ENCODE assay signal across 1 cellular context in the genomic region with DNA sequence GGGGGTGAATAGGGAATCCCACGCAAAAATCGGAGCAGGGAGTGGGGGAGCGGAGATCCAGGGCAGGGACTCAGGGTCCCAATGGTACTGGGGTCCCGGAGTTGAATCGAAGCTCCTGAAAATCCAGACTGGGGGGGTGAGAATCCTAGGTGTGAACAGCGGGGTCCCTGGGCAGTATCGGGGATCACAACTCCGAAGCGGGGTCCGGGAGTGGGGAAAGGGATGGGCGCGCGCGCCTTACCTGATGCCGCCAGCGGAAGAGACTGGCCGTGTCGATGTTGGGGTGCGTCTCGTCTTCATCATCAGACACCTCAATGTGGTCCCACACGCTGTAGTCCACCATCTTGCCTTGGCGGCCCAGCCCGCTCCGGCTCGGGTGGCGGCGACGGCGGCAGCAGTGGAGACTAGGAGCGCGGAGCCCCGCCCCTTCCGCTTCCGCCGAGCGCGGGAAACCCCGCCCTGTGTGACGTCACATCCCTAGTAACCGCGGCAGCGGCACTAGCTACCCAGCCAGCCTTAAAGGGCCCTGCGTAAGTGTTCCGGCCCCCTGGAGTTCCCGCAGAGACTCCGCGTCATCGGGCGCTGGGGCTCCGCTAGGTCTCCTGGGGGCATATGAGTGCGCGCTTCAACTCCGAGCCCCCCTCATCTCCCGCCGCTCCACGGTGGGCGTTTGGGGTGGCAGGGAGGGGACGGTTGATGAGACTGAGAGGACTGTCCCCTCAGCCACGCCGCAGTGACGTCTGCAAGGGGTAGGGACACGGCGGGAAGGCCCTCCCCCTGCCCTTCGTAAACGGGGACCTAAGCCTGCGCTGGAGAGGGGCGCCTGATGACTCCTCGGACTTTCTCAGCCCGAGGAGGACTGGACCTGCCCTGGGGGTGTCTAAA.
TF ChIP-seq lines count a peak whose summit lies in the region.

TSS of gene CDC37 (minus strand) at position 406 of the 885 bp plus-strand sequence. CDS start at position 343, 63 bp downstream.

TF ChIP-seq in K562, 482 proteins besides CTCF, POLR2A, EP300 and RAD21 (continued from another document and continues in another):
- TF ChIP-seq ARID4B (CRISPR knock-in tag; IDR thresholded peaks at IDR 0.05) = peak; percentile 99
- TF ChIP-seq THAP12 (CRISPR knock-in tag; IDR thresholded peaks at IDR 0.05) = peak; percentile 32; the same call in 1 of the 2 replicates
- TF ChIP-seq PHB2 (IDR thresholded peaks at IDR 0.05; ENCODE audit: low read depth) = no peak
- TF ChIP-seq TBP (optimal IDR thresholded peaks at IDR 0.05; ENCODE audit: low read depth, low read length) = peak; percentile 65
- peak; percentile 31; the same call in 1 of the 2 replicates for TF ChIP-seq TAF7 (tag; IDR thresholded peaks at IDR 0.05)
- TF ChIP-seq HDAC2 (IDR thresholded peaks at IDR 0.05) = peak; percentile 91
- TF ChIP-seq JUN (IDR thresholded peaks at IDR 0.05; ENCODE audit: borderline replicate concordance, low read depth, low read length) = peak; percentile 47; the same call in 1 of the 2 replicates
- peak; percentile 92; the same call in 1 of the 2 replicates for TF ChIP-seq JUN (CRISPR knock-in tag; IDR thresholded peaks at IDR 0.05; ENCODE audit: borderline replicate concordance)
- no peak for TF ChIP-seq MAFG (tag; conservative IDR thresholded peaks at IDR 0.05)
- 0 out of 2 replicates have a peak, but pooled peaks have one; percentile 5 for TF ChIP-seq ESRRA (IDR thresholded peaks at IDR 0.05; ENCODE audit: borderline replicate concordance, low read depth)
- TF ChIP-seq EP400 (IDR thresholded peaks at IDR 0.05) = peak; percentile 15; the same call in 1 of the 2 replicates
- 0 out of 2 replicates have a peak, but pooled peaks have one; percentile 5 for TF ChIP-seq GTF2F1 (IDR thresholded peaks at IDR 0.05; ENCODE audit: low read depth, low read length)
- TF ChIP-seq TBL1XR1 (IDR thresholded peaks at IDR 0.05; ENCODE audit: low read length in 2 of 2) = peak in 1 of 2 experiments; percentile 56; a peak in 2 of 4 replicates
- TF ChIP-seq ZNF830 (CRISPR knock-in tag; IDR thresholded peaks at IDR 0.05) = no peak
- TF ChIP-seq, protein P1, sequence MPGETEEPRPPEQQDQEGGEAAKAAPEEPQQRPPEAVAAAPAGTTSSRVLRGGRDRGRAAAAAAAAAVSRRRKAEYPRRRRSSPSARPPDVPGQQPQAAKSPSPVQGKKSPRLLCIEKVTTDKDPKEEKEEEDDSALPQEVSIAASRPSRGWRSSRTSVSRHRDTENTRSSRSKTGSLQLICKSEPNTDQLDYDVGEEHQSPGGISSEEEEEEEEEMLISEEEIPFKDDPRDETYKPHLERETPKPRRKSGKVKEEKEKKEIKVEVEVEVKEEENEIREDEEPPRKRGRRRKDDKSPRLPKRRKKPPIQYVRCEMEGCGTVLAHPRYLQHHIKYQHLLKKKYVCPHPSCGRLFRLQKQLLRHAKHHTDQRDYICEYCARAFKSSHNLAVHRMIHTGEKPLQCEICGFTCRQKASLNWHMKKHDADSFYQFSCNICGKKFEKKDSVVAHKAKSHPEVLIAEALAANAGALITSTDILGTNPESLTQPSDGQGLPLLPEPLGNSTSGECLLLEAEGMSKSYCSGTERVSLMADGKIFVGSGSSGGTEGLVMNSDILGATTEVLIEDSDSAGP (CRISPR knock-in tag; IDR thresholded peaks at IDR 0.05) = peak; percentile 94
- TF ChIP-seq NELFE (IDR thresholded peaks at IDR 0.05; ENCODE audit: insufficient read depth, insufficient read length) = no peak
- TF ChIP-seq SAP30 (IDR thresholded peaks at IDR 0.05; ENCODE audit: borderline replicate concordance, insufficient read depth, low read depth, low read length, poor library complexity, severe bottlenecking) = peak; percentile 97
- TF ChIP-seq, protein P2, sequence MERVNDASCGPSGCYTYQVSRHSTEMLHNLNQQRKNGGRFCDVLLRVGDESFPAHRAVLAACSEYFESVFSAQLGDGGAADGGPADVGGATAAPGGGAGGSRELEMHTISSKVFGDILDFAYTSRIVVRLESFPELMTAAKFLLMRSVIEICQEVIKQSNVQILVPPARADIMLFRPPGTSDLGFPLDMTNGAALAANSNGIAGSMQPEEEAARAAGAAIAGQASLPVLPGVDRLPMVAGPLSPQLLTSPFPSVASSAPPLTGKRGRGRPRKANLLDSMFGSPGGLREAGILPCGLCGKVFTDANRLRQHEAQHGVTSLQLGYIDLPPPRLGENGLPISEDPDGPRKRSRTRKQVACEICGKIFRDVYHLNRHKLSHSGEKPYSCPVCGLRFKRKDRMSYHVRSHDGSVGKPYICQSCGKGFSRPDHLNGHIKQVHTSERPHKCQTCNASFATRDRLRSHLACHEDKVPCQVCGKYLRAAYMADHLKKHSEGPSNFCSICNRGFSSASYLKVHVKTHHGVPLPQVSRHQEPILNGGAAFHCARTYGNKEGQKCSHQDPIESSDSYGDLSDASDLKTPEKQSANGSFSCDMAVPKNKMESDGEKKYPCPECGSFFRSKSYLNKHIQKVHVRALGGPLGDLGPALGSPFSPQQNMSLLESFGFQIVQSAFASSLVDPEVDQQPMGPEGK (CRISPR knock-in tag; IDR thresholded peaks at IDR 0.05; ENCODE audit: borderline replicate concordance) = no peak
- TF ChIP-seq ZNF239 (CRISPR knock-in tag; IDR thresholded peaks at IDR 0.05) = no peak
- TF ChIP-seq, protein P3, sequence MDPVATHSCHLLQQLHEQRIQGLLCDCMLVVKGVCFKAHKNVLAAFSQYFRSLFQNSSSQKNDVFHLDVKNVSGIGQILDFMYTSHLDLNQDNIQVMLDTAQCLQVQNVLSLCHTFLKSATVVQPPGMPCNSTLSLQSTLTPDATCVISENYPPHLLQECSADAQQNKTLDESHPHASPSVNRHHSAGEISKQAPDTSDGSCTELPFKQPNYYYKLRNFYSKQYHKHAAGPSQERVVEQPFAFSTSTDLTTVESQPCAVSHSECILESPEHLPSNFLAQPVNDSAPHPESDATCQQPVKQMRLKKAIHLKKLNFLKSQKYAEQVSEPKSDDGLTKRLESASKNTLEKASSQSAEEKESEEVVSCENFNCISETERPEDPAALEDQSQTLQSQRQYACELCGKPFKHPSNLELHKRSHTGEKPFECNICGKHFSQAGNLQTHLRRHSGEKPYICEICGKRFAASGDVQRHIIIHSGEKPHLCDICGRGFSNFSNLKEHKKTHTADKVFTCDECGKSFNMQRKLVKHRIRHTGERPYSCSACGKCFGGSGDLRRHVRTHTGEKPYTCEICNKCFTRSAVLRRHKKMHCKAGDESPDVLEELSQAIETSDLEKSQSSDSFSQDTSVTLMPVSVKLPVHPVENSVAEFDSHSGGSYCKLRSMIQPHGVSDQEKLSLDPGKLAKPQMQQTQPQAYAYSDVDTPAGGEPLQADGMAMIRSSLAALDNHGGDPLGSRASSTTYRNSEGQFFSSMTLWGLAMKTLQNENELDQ (CRISPR knock-in tag; IDR thresholded peaks at IDR 0.05; ENCODE audit: borderline replicate concordance) = peak; percentile 36; the same call in 1 of the 2 replicates
- TF ChIP-seq PHB (CRISPR knock-in tag; IDR thresholded peaks at IDR 0.05) = peak; percentile 52; the same call in 1 of the 2 replicates
- TF ChIP-seq MXI1 (IDR thresholded peaks at IDR 0.05; ENCODE audit: low read depth, low read length) = peak; percentile 95
- TF ChIP-seq RFX5 (IDR thresholded peaks at IDR 0.05; ENCODE audit: low read depth, low read length) = peak; percentile 79
- TF ChIP-seq ETV5 (CRISPR knock-in tag; IDR thresholded peaks at IDR 0.05; ENCODE audit: low read depth) = 0 out of 2 replicates have a peak, but pooled peaks have one; percentile 14
- TF ChIP-seq, protein P4, sequence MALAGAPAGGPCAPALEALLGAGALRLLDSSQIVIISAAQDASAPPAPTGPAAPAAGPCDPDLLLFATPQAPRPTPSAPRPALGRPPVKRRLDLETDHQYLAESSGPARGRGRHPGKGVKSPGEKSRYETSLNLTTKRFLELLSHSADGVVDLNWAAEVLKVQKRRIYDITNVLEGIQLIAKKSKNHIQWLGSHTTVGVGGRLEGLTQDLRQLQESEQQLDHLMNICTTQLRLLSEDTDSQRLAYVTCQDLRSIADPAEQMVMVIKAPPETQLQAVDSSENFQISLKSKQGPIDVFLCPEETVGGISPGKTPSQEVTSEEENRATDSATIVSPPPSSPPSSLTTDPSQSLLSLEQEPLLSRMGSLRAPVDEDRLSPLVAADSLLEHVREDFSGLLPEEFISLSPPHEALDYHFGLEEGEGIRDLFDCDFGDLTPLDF (CRISPR knock-in tag; IDR thresholded peaks at IDR 0.05) = peak; percentile 95
- 0 out of 4 replicates have a peak, but pooled peaks of 1 of the 2 experiments have one; percentile 42 for TF ChIP-seq SRF (CRISPR knock-in tag; IDR thresholded peaks at IDR 0.05)
- TF ChIP-seq ZNF75A (CRISPR knock-in tag; IDR thresholded peaks at IDR 0.05) = no peak
- peak; percentile 81 for TF ChIP-seq TFAP4 (CRISPR knock-in tag; IDR thresholded peaks at IDR 0.05; ENCODE audit: borderline replicate concordance)
- no peak for TF ChIP-seq ZNF76 (CRISPR knock-in tag; IDR thresholded peaks at IDR 0.05; ENCODE audit: borderline replicate concordance)
- peak; percentile 91 for TF ChIP-seq HNRNPLL (IDR thresholded peaks at IDR 0.05; ENCODE audit: low read depth, low read length, poor library complexity, severe bottlenecking)
- no peak for TF ChIP-seq HMG20B (CRISPR knock-in tag; IDR thresholded peaks at IDR 0.05)
- TF ChIP-seq HMGN3 (IDR thresholded peaks at IDR 0.05; ENCODE audit: borderline replicate concordance, extremely low read depth, insufficient read length, low read depth, low read length) = peak; percentile 35
- TF ChIP-seq ASH1L (IDR thresholded peaks at IDR 0.05; ENCODE audit: borderline replicate concordance, low read depth, partially characterized antibody) = no peak
- TF ChIP-seq BMI1 (IDR thresholded peaks at IDR 0.05; ENCODE audit: low read length) = peak; percentile 72; the same call in 1 of the 2 replicates
- TF ChIP-seq ZBTB1 (CRISPR knock-in tag; IDR thresholded peaks at IDR 0.05; ENCODE audit: borderline replicate concordance, low read depth) = no peak; the same call in 1 of the 2 replicates
- no peak for TF ChIP-seq ZNF551 (CRISPR knock-in tag; IDR thresholded peaks at IDR 0.05)
- TF ChIP-seq ZNF311 (CRISPR knock-in tag; IDR thresholded peaks at IDR 0.05) = no peak
- no peak for TF ChIP-seq HNRNPH1 (optimal IDR thresholded peaks at IDR 0.05; ENCODE audit: low read depth, low read length)
- no peak for TF ChIP-seq KLF6 (CRISPR knock-in tag; IDR thresholded peaks at IDR 0.05; ENCODE audit: borderline replicate concordance)
- peak; percentile 91 for TF ChIP-seq SUPT5H (IDR thresholded peaks at IDR 0.05)
- TF ChIP-seq KDM5B (IDR thresholded peaks at IDR 0.05; ENCODE audit: insufficient replicate concordance, low read depth, low read length) = peak; percentile 90
- peak in 1 of 2 experiments; percentile 17; a peak in 1 of 4 replicates for TF ChIP-seq TEAD1 (CRISPR knock-in tag; IDR thresholded peaks at IDR 0.05)
- TF ChIP-seq MYC (IDR thresholded peaks at IDR 0.05; ENCODE audit: low read depth, low read length) = peak; percentile 54
- 0 out of 2 replicates have a peak, but pooled peaks have one; percentile 36 for TF ChIP-seq MYC (CRISPR knock-in tag; IDR thresholded peaks at IDR 0.05; ENCODE audit: borderline replicate concordance, low read depth)
- TF ChIP-seq CTBP1 (IDR thresholded peaks at IDR 0.05; ENCODE audit: borderline replicate concordance) = peak; percentile 17; the same call in 1 of the 2 replicates
- peak; percentile 97 for TF ChIP-seq RBFOX2 (IDR thresholded peaks at IDR 0.05; ENCODE audit: low read depth, low read length)
- no peak; the same call in 1 of the 2 replicates for TF ChIP-seq TCF3 (CRISPR knock-in tag; IDR thresholded peaks at IDR 0.05)
- TF ChIP-seq FOXP1 (CRISPR knock-in tag; IDR thresholded peaks at IDR 0.05) = peak; percentile 14; the same call in 1 of the 2 replicates
